ENCODE assay signal across 27 cellular contexts in the genomic region with DNA sequence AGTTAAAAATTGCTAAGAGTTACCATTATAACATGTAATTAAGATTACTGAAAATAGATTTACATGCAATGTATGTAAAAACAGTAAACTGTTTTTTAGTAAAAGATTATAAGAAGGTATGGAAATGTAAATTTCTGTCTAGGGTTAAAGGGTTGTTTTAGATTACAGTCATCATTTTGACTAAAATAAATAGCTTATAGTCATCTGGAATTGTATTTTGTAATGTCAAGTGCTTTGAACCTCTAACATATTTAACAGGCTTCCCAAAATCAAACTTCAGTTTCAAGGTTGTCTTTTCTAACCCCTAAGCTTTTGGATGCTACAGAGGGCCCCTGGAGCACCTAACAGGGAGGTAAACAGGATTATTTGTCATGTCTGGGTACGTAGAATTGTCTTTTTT.
"Had no signal": no experiment of that assay in that cellular context is flagged by ENCODE, and none has a peak within 500 bp of the region (broad histone marks: within the 10 kb centered on the region; RNA-seq: fewer than 3 reads in every experiment).

No MANE protein-coding gene starts in this region.

- ATAC-seq: effector memory CD8-positive, alpha-beta T cell; esophagus mucosa; foreskin keratinocyte; gastrocnemius medialis; gastroesophageal sphincter; heart left ventricle; heart right ventricle had no signal

- H3K4me1 ChIP-seq: colonic mucosa, esophagus muscularis mucosa, esophagus squamous epithelium, foreskin keratinocyte, gastrocnemius medialis, gastroesophageal sphincter, heart left ventricle, heart right ventricle had no signal

- DNase-seq: colonic mucosa; cortex of kidney; dermis blood vessel endothelial cell; dorsolateral prefrontal cortex; effector CD4-positive, alpha-beta T cell; effector CD8-positive, alpha-beta T cell; effector memory CD4-positive, alpha-beta T cell; effector memory CD8-positive, alpha-beta T cell; endodermal cell; erythroblast; esophagus squamous epithelium; foreskin fibroblast; foreskin keratinocyte; foreskin melanocyte; gastrocnemius medialis; glutamatergic neuron; head of caudate nucleus; heart left ventricle; heart right ventricle had no signal

- H3K4me3 ChIP-seq: colonic mucosa, coronary artery, dorsolateral prefrontal cortex, esophagus muscularis mucosa, esophagus squamous epithelium, gastroesophageal sphincter, heart left ventricle, heart right ventricle had no signal

- H3K27me3 ChIP-seq: colonic mucosa, dorsolateral prefrontal cortex, esophagus muscularis mucosa, esophagus squamous epithelium, foreskin keratinocyte, gastrocnemius medialis, gastroesophageal sphincter, heart left ventricle, heart right ventricle had no signal

- H3K27ac ChIP-seq: colonic mucosa, coronary artery, dorsolateral prefrontal cortex, epithelial cell of prostate, esophagus muscularis mucosa, esophagus squamous epithelium, foreskin keratinocyte, gastrocnemius medialis, gastroesophageal sphincter, heart left ventricle, heart right ventricle had no signal

- H3K36me3 ChIP-seq: colonic mucosa, esophagus muscularis mucosa, esophagus squamous epithelium, gastrocnemius medialis, gastroesophageal sphincter, heart left ventricle, heart right ventricle had no signal

- FAIRE-seq: endometrium, endothelial cell of umbilical vein, frontal cortex had no signal
